In genomic region chr4:7293703-7294102, GRCh38 we compare ENCODE assay signal across 23 cellular contexts.
A peak's percentile ranks its signal among the peaks of the same experiment; 100 is the strongest.
DNase-seq lines count a peak whose midpoint lies in the region; ATAC-seq and TF ChIP-seq lines count a peak whose summit lies in the region.
"Had no signal": no experiment of that assay in that cellular context is flagged by ENCODE, and none has a peak within 500 bp of the region (broad histone marks: within the 10 kb centered on the region; RNA-seq: fewer than 3 reads in every experiment).

No MANE protein-coding gene starts in this region.

- no peak overlapping the region for H3K4me2 ChIP-seq in SK-N-SH
- H3K4me2 ChIP-seq: BLaER1 treated with 17β-estradiol and CSF1 and Interleukin-3, amounts not matched to agents 10 nM and 100 nM; GM23338 had no signal

- no peaks in the 10 kb centered on the region for H3K79me2 ChIP-seq in SK-N-SH (ENCODE audit: insufficient read depth)

- H3K4me3 Mint-ChIP-seq in endothelial cell (ENCODE audit: unreplicated experiment): no peak overlapping the region
- H3K4me3 Mint-ChIP-seq: CD14-positive monocyte; CD4-positive, alpha-beta T cell; CD8-positive, alpha-beta memory T cell; GM23338; H9; HFFc6 had no signal

- no peaks in the 10 kb centered on the region for H3K9me2 ChIP-seq in SK-N-SH

- no peaks in the 10 kb centered on the region for H4K20me1 ChIP-seq in SK-N-SH (ENCODE audit: insufficient read depth)

- H3K36me3 ChIP-seq in SK-N-SH (replicated peaks in 1 of 2; ENCODE audit: control insufficient read depth in 1 of 2, insufficient read depth in 2 of 2, low read length in 1 of 2): no peaks in the 10 kb centered on the region
- H3K36me3 ChIP-seq: BE2C; BLaER1 treated with 17β-estradiol and CSF1 and Interleukin-3, amounts not matched to agents 10 nM and 100 nM had no signal

- DNase-seq in SK-N-SH: no peak
- no peak for DNase-seq in substantia nigra (lab: John Stamatoyannopoulos, UW)
- no peak for DNase-seq in AG08395 (ENCODE audit: low spot score)
- no peak for DNase-seq in endothelial cell (ENCODE audit: low spot score)
- DNase-seq: AML-193; BE2C; CD4-positive, alpha-beta T cell; CD8-positive, alpha-beta memory T cell; DMS 273 treated with DMSO at 0.1 percent for 48 hours; DMS79; EL; GDM1; H9; HFFc6 had no signal

- no peak for TF ChIP-seq EP300 in SK-N-SH (IDR thresholded peaks at IDR 0.05; ENCODE audit: borderline replicate concordance in 1 of 2, low read depth in 1 of 2, low read length in 1 of 2)

- CTCF ChIA-PET in SK-N-SH (lab: Yijun Ruan, JAX): interaction anchor here (11.9 kb wide), 1 partner anchor 98 kb away, joined by 301 read pairs; the partner anchor contains the start of gene SORCS2

- no peaks in the 10 kb centered on the region for H3K27me3 ChIP-seq in SK-N-SH (ENCODE audit: insufficient read depth)
- H3K27me3 ChIP-seq: BE2C had no signal

- WGBS in SK-N-SH (ENCODE audit: low lambda C conversion rate): 87% methylated on average over 11 of the region's 11 CpGs

- H3K27ac ChIP-seq in SK-N-SH (ENCODE audit: low read depth in 2 of 2, low read length in 1 of 2): no peak overlapping the region
- peak overlapping the region; percentile 29 for H3K27ac ChIP-seq in cingulate gyrus (ENCODE audit: low read depth, low read length)
- peak overlapping the region; percentile 42 for H3K27ac ChIP-seq in substantia nigra (ENCODE audit: low read depth, low read length, poor library complexity, severe bottlenecking)
- H3K27ac ChIP-seq: 22Rv1; BLaER1 treated with 17β-estradiol and CSF1 and Interleukin-3, amounts not matched to agents 10 nM and 100 nM had no signal

- TF ChIP-seq CTCF in SK-N-SH (IDR thresholded peaks at IDR 0.05) (no peak), endothelial cell (IDR thresholded peaks at IDR 0.05; ENCODE audit: unreplicated experiment) (no peak)

- POLR2A ChIA-PET in SK-N-SH (lab: Yijun Ruan, JAX): no interaction called here

- no peaks in the 10 kb centered on the region for H3F3A ChIP-seq in SK-N-SH (replicated peaks; ENCODE audit: insufficient read depth)

- H3K9me3 ChIP-seq in SK-N-SH: no peaks in the 10 kb centered on the region
- H3K9me3 ChIP-seq: BE2C; BLaER1 treated with 17β-estradiol and CSF1 and Interleukin-3, amounts not matched to agents 10 nM and 100 nM had no signal

- no peaks in the 10 kb centered on the region for H3K36me3 Mint-ChIP-seq in endothelial cell (ENCODE audit: low read depth, unreplicated experiment)
- H3K36me3 Mint-ChIP-seq: CD14-positive monocyte; CD8-positive, alpha-beta memory T cell had no signal

- H3K9ac ChIP-seq in SK-N-SH: no peak overlapping the region
- H3K9ac ChIP-seq: BLaER1 treated with 17β-estradiol and CSF1 and Interleukin-3, amounts not matched to agents 10 nM and 100 nM had no signal

- no peak overlapping the region for H2AFZ ChIP-seq in SK-N-SH (ENCODE audit: low read depth)
- H2AFZ ChIP-seq: GM23338 had no signal

- no peak overlapping the region for H3K4me3 ChIP-seq in SK-N-SH (ENCODE audit: low read depth in 2 of 2, low read length in 1 of 2)
- H3K4me3 ChIP-seq: BLaER1 treated with 17β-estradiol and CSF1 and Interleukin-3, amounts not matched to agents 10 nM and 100 nM; GM12878; GM23338 had no signal

- H3K27me3 Mint-ChIP-seq in endothelial cell (ENCODE audit: unreplicated experiment): peaks cover 9% of the 10 kb centered on the region

- no peak for ATAC-seq in SK-N-SH treated with all-trans-retinoic acid at 6 μM for 48 hours
- ATAC-seq in HG03159 (IDR thresholded peaks at IDR 0.05; ENCODE audit: unreplicated experiment): no peak
- ATAC-seq: GM12878, GM23338 had no signal

- H3K9me3 Mint-ChIP-seq in endothelial cell (ENCODE audit: unreplicated experiment): no peaks in the 10 kb centered on the region
- H3K9me3 Mint-ChIP-seq: CD14-positive monocyte; CD4-positive, alpha-beta T cell; CD8-positive, alpha-beta memory T cell; GM23338; H9; HFFc6 had no signal

- no peak overlapping the region for H3K27ac Mint-ChIP-seq in endothelial cell (ENCODE audit: unreplicated experiment)
- H3K27ac Mint-ChIP-seq: CD14-positive monocyte; CD4-positive, alpha-beta T cell; GM23338; H9; HFFc6 had no signal

- H3K4me1 ChIP-seq in SK-N-SH (ENCODE audit: control insufficient read depth in 1 of 2, insufficient read depth in 2 of 2, low read depth in 1 of 2, low read length in 1 of 2): no peaks in the 10 kb centered on the region; a peak in 1 of 4 replicates

- peaks cover 8% of the 10 kb centered on the region for H3K4me1 Mint-ChIP-seq in endothelial cell (ENCODE audit: unreplicated experiment)
- H3K4me1 Mint-ChIP-seq: CD14-positive monocyte; CD8-positive, alpha-beta memory T cell had no signal

- no peak for TF ChIP-seq RAD21 in SK-N-SH (IDR thresholded peaks at IDR 0.05; ENCODE audit: low read length)

TF ChIP-seq in SK-N-SH, 30 proteins besides CTCF, POLR2A, EP300 and RAD21 (continues in another document):
- no peak for TF ChIP-seq EZH2phosphoT487 (IDR thresholded peaks at IDR 0.05; ENCODE audit: borderline replicate concordance, low read depth)

TF ChIP-seq in SK-N-SH treated with all-trans-retinoic acid at 6 μM for 48 hours, 23 proteins besides CTCF, POLR2A, EP300 and RAD21 (continues in another document):
- TF ChIP-seq PPARA (CRISPR knock-in tag; IDR thresholded peaks at IDR 0.05; ENCODE audit: borderline replicate concordance) (no peak), PATZ1 (CRISPR knock-in tag; IDR thresholded peaks at IDR 0.05; ENCODE audit: borderline replicate concordance) (no peak), ARNTL (CRISPR knock-in tag; IDR thresholded peaks at IDR 0.05; ENCODE audit: borderline replicate concordance, low read depth) (no peak), POU6F1 (CRISPR knock-in tag; IDR thresholded peaks at IDR 0.05; ENCODE audit: borderline replicate concordance, low read depth) (no peak), ZNF70 (CRISPR knock-in tag; IDR thresholded peaks at IDR 0.05) (no peak)

TF ChIP-seq in PFSK-1, 5 proteins besides CTCF, POLR2A, EP300 and RAD21:
- TF ChIP-seq, protein P1, sequence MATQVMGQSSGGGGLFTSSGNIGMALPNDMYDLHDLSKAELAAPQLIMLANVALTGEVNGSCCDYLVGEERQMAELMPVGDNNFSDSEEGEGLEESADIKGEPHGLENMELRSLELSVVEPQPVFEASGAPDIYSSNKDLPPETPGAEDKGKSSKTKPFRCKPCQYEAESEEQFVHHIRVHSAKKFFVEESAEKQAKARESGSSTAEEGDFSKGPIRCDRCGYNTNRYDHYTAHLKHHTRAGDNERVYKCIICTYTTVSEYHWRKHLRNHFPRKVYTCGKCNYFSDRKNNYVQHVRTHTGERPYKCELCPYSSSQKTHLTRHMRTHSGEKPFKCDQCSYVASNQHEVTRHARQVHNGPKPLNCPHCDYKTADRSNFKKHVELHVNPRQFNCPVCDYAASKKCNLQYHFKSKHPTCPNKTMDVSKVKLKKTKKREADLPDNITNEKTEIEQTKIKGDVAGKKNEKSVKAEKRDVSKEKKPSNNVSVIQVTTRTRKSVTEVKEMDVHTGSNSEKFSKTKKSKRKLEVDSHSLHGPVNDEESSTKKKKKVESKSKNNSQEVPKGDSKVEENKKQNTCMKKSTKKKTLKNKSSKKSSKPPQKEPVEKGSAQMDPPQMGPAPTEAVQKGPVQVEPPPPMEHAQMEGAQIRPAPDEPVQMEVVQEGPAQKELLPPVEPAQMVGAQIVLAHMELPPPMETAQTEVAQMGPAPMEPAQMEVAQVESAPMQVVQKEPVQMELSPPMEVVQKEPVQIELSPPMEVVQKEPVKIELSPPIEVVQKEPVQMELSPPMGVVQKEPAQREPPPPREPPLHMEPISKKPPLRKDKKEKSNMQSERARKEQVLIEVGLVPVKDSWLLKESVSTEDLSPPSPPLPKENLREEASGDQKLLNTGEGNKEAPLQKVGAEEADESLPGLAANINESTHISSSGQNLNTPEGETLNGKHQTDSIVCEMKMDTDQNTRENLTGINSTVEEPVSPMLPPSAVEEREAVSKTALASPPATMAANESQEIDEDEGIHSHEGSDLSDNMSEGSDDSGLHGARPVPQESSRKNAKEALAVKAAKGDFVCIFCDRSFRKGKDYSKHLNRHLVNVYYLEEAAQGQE (IDR thresholded peaks at IDR 0.05; ENCODE audit: insufficient read depth in 1 of 2, low read depth in 2 of 2, low read length in 2 of 2): peak; percentile 45 to 87; a peak in 2 of 4 replicates
- no peak for TF ChIP-seq POLR2AphosphoS5 (IDR thresholded peaks at IDR 0.05; ENCODE audit: low read depth, low read length)

Comparison
In these comparisons a context has a peak if more than half of its experiments do, and no peak if none do; other contexts are left out.
1. H3K27ac ChIP-seq: peak in cingulate gyrus (single experiment) and substantia nigra (single experiment); none in SK-N-SH (0 of 2).